ENCODE assay signal across 8 cellular contexts in the genomic region with DNA sequence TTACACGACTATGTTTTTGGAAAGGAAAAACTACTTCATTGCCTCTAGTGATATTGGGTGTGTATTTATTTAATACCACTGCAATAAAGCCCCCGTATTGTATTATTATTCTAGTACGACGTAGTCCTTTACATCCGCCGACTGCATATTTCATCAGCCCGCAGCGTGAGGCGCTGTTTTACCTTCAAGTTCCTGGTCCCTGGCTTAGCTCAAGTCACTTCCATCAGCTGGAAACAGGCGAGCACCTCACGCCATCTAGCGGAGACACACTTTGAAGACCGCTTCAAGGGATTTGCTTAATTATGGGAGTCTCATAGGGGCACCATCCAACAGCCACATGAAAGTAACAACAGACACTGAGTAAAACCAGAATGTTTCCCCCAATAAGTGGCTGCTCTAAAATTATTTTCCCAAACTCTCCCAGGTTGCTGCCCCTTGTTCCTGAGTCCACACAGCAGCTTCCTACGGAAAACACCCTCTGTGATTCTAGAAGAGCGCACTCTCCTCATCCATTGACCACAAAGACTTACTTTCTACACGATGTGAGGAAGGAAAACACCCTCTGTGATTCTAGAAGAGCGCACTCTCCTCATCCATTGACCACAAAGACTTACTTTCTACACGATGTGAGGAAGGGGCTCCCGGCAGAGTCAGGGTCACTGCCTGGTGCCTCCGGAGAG. TPM values are rescaled to one million over a fixed set of nuclear protein-coding genes. Genes with fewer than 3 reads are reported as not detected.
DNase-seq lines count a peak whose midpoint lies in the region; ATAC-seq and TF ChIP-seq lines count a peak whose summit lies in the region.

No MANE protein-coding gene starts in this region.

- no peaks in the 10 kb centered on the region for H4K20me1 ChIP-seq in OCI-LY1 (ENCODE audit: insufficient read depth, low read length)

- no peaks in the 10 kb centered on the region for H3K27me3 ChIP-seq in OCI-LY1 (ENCODE audit: insufficient read depth, low read length)

- no peak overlapping the region for H2AFZ ChIP-seq in OCI-LY1 (ENCODE audit: low read length)

- H3K36me3 ChIP-seq in OCI-LY1 (ENCODE audit: insufficient read depth, low read length), result no peaks in the 10 kb centered on the region

- no peaks in the 10 kb centered on the region for H3K79me2 ChIP-seq in OCI-LY1 (ENCODE audit: insufficient read depth, low read length)

- H3K4me2 ChIP-seq in OCI-LY1 (ENCODE audit: low read length), result no peak overlapping the region

- H3K9ac ChIP-seq in OCI-LY1 (ENCODE audit: low read length), result no peak overlapping the region

- no peaks in the 10 kb centered on the region for H3K9me3 ChIP-seq in OCI-LY1 (ENCODE audit: low read length)

- no peak overlapping the region for H3K27ac ChIP-seq in OCI-LY1 (ENCODE audit: low read depth, low read length, poor library complexity, severe bottlenecking)

- TF ChIP-seq CTCF in OCI-LY1 (IDR thresholded peaks at IDR 0.05; ENCODE audit: low read length) (peak; percentile 93), epithelial cell of esophagus (IDR thresholded peaks at IDR 0.05; ENCODE audit: insufficient read depth, low read depth, low read length, missing control alignments) (peak; percentile 78)

- peak; percentile 98 for ATAC-seq in GM21576 (IDR thresholded peaks at IDR 0.05; ENCODE audit: unreplicated experiment)

- H3K4me1 ChIP-seq in OCI-LY1 (ENCODE audit: insufficient read depth, low read length, severe bottlenecking), result no peaks in the 10 kb centered on the region

- no peaks in the 10 kb centered on the region for H3K9me2 ChIP-seq in OCI-LY1 (ENCODE audit: low read depth, low read length)

- DNase-seq in DMS79 (lab: John Stamatoyannopoulos, UW) (peak; percentile 4), HuH-7.5 (ENCODE audit: low spot score) (peak; percentile 64), epithelial cell of esophagus (ENCODE audit: low read depth) (peak; percentile 87), myocyte (ENCODE audit: low read depth) (peak; percentile 75)
- peak; percentile 71 for DNase-seq in activated CD8-positive, alpha-beta memory T cell treated with anti-CD3 and anti-CD28 coated beads, Interleukin-2, amount 50 U/mL, for 4 hours
- DNase-seq in stimulated activated CD8-positive, alpha-beta memory T cell treated with anti-CD3 and anti-CD28 coated beads, Interleukin-7, amount 100 ng/mL, for 4 hours (ENCODE audit: low read depth in 2 of 2), result peak; percentile 64 to 70

- H3F3A ChIP-seq in OCI-LY1 (ENCODE audit: insufficient read depth, low read length), result no peaks in the 10 kb centered on the region

- no peak overlapping the region for H3K4me3 ChIP-seq in OCI-LY1 (ENCODE audit: low read depth, low read length, poor library complexity, severe bottlenecking)
- no peak overlapping the region for H3K4me3 ChIP-seq in epithelial cell of esophagus (ENCODE audit: low read length)

RNA-seq across cellular contexts. Expression of gene ITIH2, which starts 15.7 kb away (rescaled TPM):
- total RNA-seq in myocyte, result not detected in 2 replicates
- not detected for polyA plus RNA-seq in myocyte (2012)

RNA-seq across cellular contexts. Expression of gene ITIH5, which starts 20.6 kb away (rescaled TPM):
- not detected in 2 replicates for total RNA-seq in myocyte
- not detected for polyA plus RNA-seq in myocyte (2012)

Comparison
In these comparisons a context has a peak if more than half of its experiments do, and no peak if none do; other contexts are left out.
1. DNase-seq: peak in every context shown above with its lines; median percentile 87 in epithelial cell of esophagus; 75 in myocyte; 71 in activated CD8-positive, alpha-beta memory T cell treated with anti-CD3 and anti-CD28 coated beads, Interleukin-2, amount 50 U/mL, for 4 hours; 67 in stimulated activated CD8-positive, alpha-beta memory T cell treated with anti-CD3 and anti-CD28 coated beads, Interleukin-7, amount 100 ng/mL, for 4 hours; 64 in HuH-7.5; 4 in DMS79.